In genomic region chr12:68304626-68305025, GRCh38 we compare ENCODE assay signal across 14 cellular contexts.
DNase-seq lines count a peak whose midpoint lies in the region; ATAC-seq and TF ChIP-seq lines count a peak whose summit lies in the region.
"Had no signal": no experiment of that assay in that cellular context is flagged by ENCODE, and none has a peak within 500 bp of the region (broad histone marks: within the 10 kb centered on the region; RNA-seq: fewer than 3 reads in every experiment).

No MANE protein-coding gene starts in this region.

- TF ChIP-seq CTCF in epithelial cell of esophagus (IDR thresholded peaks at IDR 0.05; ENCODE audit: insufficient read depth, low read depth, low read length, missing control alignments) = no peak

- DNase-seq in ELR (ENCODE audit: low read depth) (peak; percentile 45), RKO (ENCODE audit: low spot score) (peak; percentile 16), epithelial cell of esophagus (ENCODE audit: low read depth) (peak; percentile 26), non-pigmented ciliary epithelial cell (ENCODE audit: low read depth) (peak; percentile 6), NCI-H1930 (lab: John Stamatoyannopoulos, UW) (no peak), activated gamma-delta T cell treated with Interleukin-2 at 50 U/mL for 16 hours (no peak)
- DNase-seq: COR-L47, DMS153, H9, NCI-H1694, NCI-H446 had no signal

- no peak overlapping the region for H3K4me3 ChIP-seq in epithelial cell of esophagus (ENCODE audit: low read length)
- H3K4me3 ChIP-seq: A549, K562 had no signal

- ATAC-seq in HG03097 (IDR thresholded peaks at IDR 0.05; ENCODE audit: low FRiP score, unreplicated experiment) = no peak
- ATAC-seq: A549, K562 had no signal

Comparison
In these comparisons a context has a peak if more than half of its experiments do, and no peak if none do; other contexts are left out.
1. DNase-seq: peak in ELR (single experiment), RKO (single experiment), epithelial cell of esophagus (single experiment) and non-pigmented ciliary epithelial cell (single experiment); none in NCI-H1930 (0 of 2) and activated gamma-delta T cell treated with Interleukin-2 at 50 U/mL for 16 hours (single experiment).